In genomic region chr6:108654465-108655106, GRCh38 we compare ENCODE assay signal across 14 cellular contexts.
DNase-seq lines count a peak whose midpoint lies in the region; ATAC-seq, FAIRE-seq and TF ChIP-seq lines count a peak whose summit lies in the region.
"Had no signal": no experiment of that assay in that cellular context is flagged by ENCODE, and none has a peak within 500 bp of the region (broad histone marks: within the 10 kb centered on the region; RNA-seq: fewer than 3 reads in every experiment).

No MANE protein-coding gene starts in this region.

- H3K4me1 Mint-ChIP-seq in stimulated activated effector memory CD8-positive, alpha-beta T cell treated with anti-CD3 and anti-CD28 coated beads, Interleukin-12 subunit alpha, Interleukin-12 subunit beta, amount 100 ng/mL, for 72 hours, result peaks cover 50% of the 10 kb centered on the region

- H3K4me1 ChIP-seq in endothelial cell of umbilical vein (ENCODE audit: control insufficient read depth, extremely low read depth, insufficient read depth, low read length) (peaks cover 9% of the 10 kb centered on the region), lower lobe of right lung (peaks cover 80% of the 10 kb centered on the region)

- no peak overlapping the region for H3K9ac ChIP-seq in endothelial cell of umbilical vein (replicated peaks; ENCODE audit: extremely low read depth, insufficient read depth, low read length)

- DNase-seq in RWPE1 (ENCODE audit: low spot score), result no peak
- DNase-seq in endothelial cell of umbilical vein (ENCODE audit: low read depth, low spot score), result peak; percentile 10
- no peak for DNase-seq in lower lobe of right lung
- no peak for DNase-seq in stimulated activated effector memory CD8-positive, alpha-beta T cell treated with anti-CD3 and anti-CD28 coated beads, Interleukin-12 subunit alpha, Interleukin-12 subunit beta, amount 100 ng/mL, for 72 hours (ENCODE audit: low spot score in 2 of 2)
- no peak for DNase-seq in CD1c-positive myeloid dendritic cell (ENCODE audit: extremely low spot score)
- no peak for DNase-seq in NCI-H187 (lab: John Stamatoyannopoulos, UW)
- no peak for DNase-seq in mesenteric fat pad (ENCODE audit: low spot score)
- DNase-seq in activated T-cell treated with anti-CD3 and anti-CD28 coated beads, Interleukin-2, amount 50 U/mL, for 1 hour, result no peak
- DNase-seq: DMS 273 treated with DMSO at 0.1 percent for 48 hours, natural killer cell, NCI-H2081 had no signal

- BruUV-seq in endothelial cell of umbilical vein (replicated peaks; lab: Mats Ljungman, UMichigan), result no TSS peak

- CTCF ChIA-PET in RWPE1 (lab: Yijun Ruan, JAX) (interaction anchor here (0.7 to 1.0 kb wide), 2 partner anchors 17 to 419 kb away, joined by 3 to 5 read pairs; no protein-coding TSS in a partner anchor), endothelial cell of umbilical vein (lab: Charles Lee) (interaction anchor here (0.7 to 1.4 kb wide), 7 partner anchors 17 to 1313 kb away, joined by 3 to 4 read pairs (median 3); no protein-coding TSS in a partner anchor)

- H3K4me3 Mint-ChIP-seq in stimulated activated effector memory CD8-positive, alpha-beta T cell treated with anti-CD3 and anti-CD28 coated beads, Interleukin-12 subunit alpha, Interleukin-12 subunit beta, amount 100 ng/mL, for 72 hours, result no peak overlapping the region
- H3K4me3 Mint-ChIP-seq: activated naive CD4-positive, alpha-beta T cell treated with anti-CD3 and anti-CD28 coated beads, Interleukin-2, amount 50 U/mL, for 24 hours; central memory CD8-positive, alpha-beta T cell had no signal

- H3K27ac Mint-ChIP-seq in stimulated activated effector memory CD8-positive, alpha-beta T cell treated with anti-CD3 and anti-CD28 coated beads, Interleukin-12 subunit alpha, Interleukin-12 subunit beta, amount 100 ng/mL, for 72 hours, result peak overlapping the region; percentile 32
- H3K27ac Mint-ChIP-seq: activated naive CD4-positive, alpha-beta T cell treated with anti-CD3 and anti-CD28 coated beads, Interleukin-2, amount 50 U/mL, for 24 hours had no signal

- no peak overlapping the region for H2AFZ ChIP-seq in endothelial cell of umbilical vein (ENCODE audit: low read depth, low read length)

- H3K27me3 ChIP-seq in endothelial cell of umbilical vein (ENCODE audit: control insufficient read depth in 2 of 2, insufficient read depth in 2 of 2, low read length in 2 of 2), result no peaks in the 10 kb centered on the region
- H3K27me3 ChIP-seq in lower lobe of right lung (ENCODE audit: low read depth), result no peaks in the 10 kb centered on the region

- dilution Hi-C loops in endothelial cell of umbilical vein (cut with MboI; ENCODE audit: extremely low pct_ligation_motif_present, low sequenced_read_pairs), result no loop called here

- no peaks in the 10 kb centered on the region for H3K9me3 Mint-ChIP-seq in stimulated activated effector memory CD8-positive, alpha-beta T cell treated with anti-CD3 and anti-CD28 coated beads, Interleukin-12 subunit alpha, Interleukin-12 subunit beta, amount 100 ng/mL, for 72 hours
- H3K9me3 Mint-ChIP-seq: activated naive CD4-positive, alpha-beta T cell treated with anti-CD3 and anti-CD28 coated beads, Interleukin-2, amount 50 U/mL, for 24 hours; central memory CD8-positive, alpha-beta T cell; natural killer cell had no signal

- ATAC-seq in lower lobe of right lung, result no peak
- ATAC-seq in stimulated activated effector memory CD8-positive, alpha-beta T cell treated with anti-CD3 and anti-CD28 coated beads, Interleukin-12 subunit alpha, Interleukin-12 subunit beta, amount 100 ng/mL, for 72 hours, result no peak
- ATAC-seq: natural killer cell had no signal

- H3K4me3 ChIP-seq in endothelial cell of umbilical vein (replicated peaks in 1 of 3; ENCODE audit: insufficient read depth in 1 of 3, low read depth in 1 of 3, low read length in 3 of 3) (no peak overlapping the region), lower lobe of right lung (no peak overlapping the region)

- no peaks in the 10 kb centered on the region for H3K9me3 ChIP-seq in endothelial cell of umbilical vein (replicated peaks; ENCODE audit: control insufficient read depth, insufficient read depth, low read length)
- H3K9me3 ChIP-seq in lower lobe of right lung, result no peaks in the 10 kb centered on the region

- TF ChIP-seq POLR2A in endothelial cell of umbilical vein (IDR thresholded peaks at IDR 0.05; ENCODE audit: low read depth, low read length), result no peak

- no peaks in the 10 kb centered on the region for H3K36me3 Mint-ChIP-seq in stimulated activated effector memory CD8-positive, alpha-beta T cell treated with anti-CD3 and anti-CD28 coated beads, Interleukin-12 subunit alpha, Interleukin-12 subunit beta, amount 100 ng/mL, for 72 hours
- H3K36me3 Mint-ChIP-seq: natural killer cell had no signal

- peak overlapping the region; percentile 40 for H3K4me2 ChIP-seq in endothelial cell of umbilical vein (ENCODE audit: insufficient read depth, low read length)

- intact Hi-C loops in endothelial cell of umbilical vein (cut with micrococcal nuclease), result no loop called here
- intact Hi-C loops in lower lobe of right lung (cut with DNase I), result no loop called here

- no peak for FAIRE-seq in endothelial cell of umbilical vein (lab: Jason Lieb, UNC)
- FAIRE-seq: urothelium cell line had no signal

- POLR2A ChIA-PET in RWPE1 (lab: Yijun Ruan, JAX; ENCODE audit: low non-redundant PET) (no interaction called here), endothelial cell of umbilical vein (lab: Charles Lee) (no interaction called here)

- no peak for TF ChIP-seq CTCF in RWPE1 (conservative IDR thresholded peaks at IDR 0.05; ENCODE audit: low read depth)
- no peak for TF ChIP-seq CTCF in endothelial cell of umbilical vein (IDR thresholded peaks at IDR 0.05; ENCODE audit: extremely low read depth in 1 of 2, insufficient read depth in 1 of 2, low read depth in 1 of 2, low read length in 2 of 2)
- TF ChIP-seq CTCF in lower lobe of right lung (IDR thresholded peaks at IDR 0.05), result no peak

- no peaks in the 10 kb centered on the region for H4K20me1 ChIP-seq in endothelial cell of umbilical vein (replicated peaks; ENCODE audit: control insufficient read depth, extremely low read depth, insufficient read depth, low read length)

- no peaks in the 10 kb centered on the region for H3K9me1 ChIP-seq in endothelial cell of umbilical vein (replicated peaks; ENCODE audit: control insufficient read depth, extremely low read depth, insufficient read depth, low read length)

- no peaks in the 10 kb centered on the region for H3K36me3 ChIP-seq in endothelial cell of umbilical vein (ENCODE audit: control insufficient read depth in 2 of 2, extremely low read depth in 1 of 2, insufficient read depth in 2 of 2, low read length in 2 of 2)
- H3K36me3 ChIP-seq in lower lobe of right lung, result no peaks in the 10 kb centered on the region

- no peaks in the 10 kb centered on the region for H3K79me2 ChIP-seq in endothelial cell of umbilical vein (ENCODE audit: control insufficient read depth, insufficient read depth, low read length)

- H3K27ac ChIP-seq in RWPE1 (peak overlapping the region; percentile 86), endothelial cell of umbilical vein (ENCODE audit: insufficient read depth, low read depth, low read length) (no peak overlapping the region), lower lobe of right lung (peak overlapping the region; percentile 80)

TF ChIP-seq in endothelial cell of umbilical vein, 7 proteins besides CTCF, POLR2A, EP300 and RAD21:
- TF ChIP-seq POLR2AphosphoS5 (IDR thresholded peaks at IDR 0.05; ENCODE audit: insufficient read depth, low read depth, low read length) (no peak), MYC (IDR thresholded peaks at IDR 0.05; ENCODE audit: low read depth, low read length) (no peak), JUN (IDR thresholded peaks at IDR 0.05; ENCODE audit: borderline replicate concordance, insufficient read depth, insufficient read length, low read depth) (no peak)
